In the genomic region with DNA sequence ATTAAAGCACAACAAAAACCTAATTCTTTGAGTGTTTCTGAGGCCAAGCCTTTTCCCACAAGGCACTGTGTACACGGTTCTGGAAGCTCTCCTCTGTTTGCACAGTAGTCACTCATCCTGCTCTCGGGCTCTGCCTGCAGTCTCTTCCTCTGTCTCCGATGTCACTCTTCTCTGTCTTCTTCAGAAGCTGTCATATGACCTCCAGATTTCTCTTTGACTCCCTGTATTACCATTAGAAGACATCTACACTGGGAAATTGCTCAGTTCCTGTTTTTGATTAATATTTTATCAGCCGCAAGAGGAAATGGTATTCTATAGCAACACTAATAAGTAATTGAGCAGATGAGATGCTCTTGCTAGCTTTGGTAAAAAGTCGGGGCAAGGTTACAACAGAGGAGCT, we compare ENCODE assay signal across 19 cellular contexts.
DNase-seq lines count a peak whose midpoint lies in the region; ATAC-seq, FAIRE-seq and TF ChIP-seq lines count a peak whose summit lies in the region.
"Had no signal": no experiment of that assay in that cellular context is flagged by ENCODE, and none has a peak within 500 bp of the region (broad histone marks: within the 10 kb centered on the region; RNA-seq: fewer than 3 reads in every experiment).

No MANE protein-coding gene starts in this region.

- TF ChIP-seq CTCF in HFFc6 (IDR thresholded peaks at IDR 0.05) = no peak

- no peaks in the 10 kb centered on the region for H3K4me1 Mint-ChIP-seq in HFFc6 (ENCODE audit: low read depth)

- H3K36me3 Mint-ChIP-seq in HFFc6 (ENCODE audit: low read depth) = no peaks in the 10 kb centered on the region

- FAIRE-seq in islet of Langerhans (lab: Jason Lieb, UNC) = peak; percentile 27
- FAIRE-seq: colon, frontal cortex, TTC549 had no signal

- peaks cover 64% of the 10 kb centered on the region for H3K9me3 Mint-ChIP-seq in HFFc6

- H3K27ac Mint-ChIP-seq in HFFc6 = no peak overlapping the region
- H3K27ac Mint-ChIP-seq: activated CD8-positive, alpha-beta T cell treated with anti-CD3 and anti-CD28 coated beads, Interleukin-2, amount 10 ng/mL, durations not matched to agents 7 days and 5 days had no signal

- no peak overlapping the region for H3K4me3 Mint-ChIP-seq in HFFc6
- H3K4me3 Mint-ChIP-seq: activated CD8-positive, alpha-beta T cell treated with anti-CD3 and anti-CD28 coated beads, Interleukin-2, amount 10 ng/mL, durations not matched to agents 7 days and 5 days had no signal

- ATAC-seq in GM21619 (IDR thresholded peaks at IDR 0.05; ENCODE audit: unreplicated experiment) (peak; percentile 71), HG03460 (IDR thresholded peaks at IDR 0.05; ENCODE audit: unreplicated experiment) (peak; percentile 65)
- ATAC-seq: activated CD8-positive, alpha-beta T cell treated with anti-CD3 and anti-CD28 coated beads, Interleukin-2, amount 10 ng/mL, durations not matched to agents 7 days and 5 days; sciatic nerve; SK-N-SH treated with all-trans-retinoic acid at 6 μM for 48 hours had no signal

- DNase-seq in DMS153 treated with DMSO at 0.1 percent for 48 hours (lab: John Stamatoyannopoulos, UW; ENCODE audit: unreplicated experiment) (peak; percentile 51), DMS153 (lab: John Stamatoyannopoulos, UW) (no peak), MV-4-11 (lab: John Stamatoyannopoulos, UW) (no peak), kidney tubule cell (ENCODE audit: low spot score) (no peak), HFFc6 (no peak)
- DNase-seq: activated CD8-positive, alpha-beta T cell treated with anti-CD3 and anti-CD28 coated beads, Interleukin-2, amount 10 ng/mL, durations not matched to agents 7 days and 5 days; activated effector memory CD4-positive, alpha-beta T cell treated with Interleukin-2 at 50 U/mL for 16 hours; mammary epithelial cell; MG63; stimulated activated CD4-positive, alpha-beta T cell treated with anti-CD3 and anti-CD28 coated beads, Interleukin-2, amount 100 ng/mL, for 24 hours; testis had no signal

- H3K27me3 Mint-ChIP-seq in HFFc6 (ENCODE audit: insufficient read depth) = peaks cover 3% of the 10 kb centered on the region; the same call in 1 of the 2 replicates
